Comparison of ENCODE assay signal across 24 cellular contexts in the genomic region with DNA sequence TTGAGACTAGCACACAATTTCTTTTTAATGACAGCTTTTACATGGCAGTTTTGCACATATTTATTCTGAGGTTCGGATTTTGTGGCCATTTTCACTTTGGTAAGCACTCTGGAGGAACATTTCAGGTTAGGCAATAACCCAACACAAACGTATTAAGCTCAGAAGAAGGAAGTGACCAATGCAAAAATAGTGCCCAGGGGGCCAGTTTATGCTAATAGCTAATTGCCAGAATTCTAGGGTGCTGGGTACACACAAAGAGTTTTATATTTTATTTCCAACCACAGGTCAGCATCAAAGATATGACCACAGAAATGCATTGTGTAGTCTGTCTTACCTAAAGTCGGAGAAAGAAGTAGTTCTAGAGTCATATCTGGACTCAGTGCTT. TPM values are rescaled to one million over a fixed set of nuclear protein-coding genes. Genes with fewer than 3 reads are reported as not detected.
A peak's percentile ranks its signal among the peaks of the same experiment; 100 is the strongest.
DNase-seq lines count a peak whose midpoint lies in the region; ATAC-seq and TF ChIP-seq lines count a peak whose summit lies in the region.
"Had no signal": no experiment of that assay in that cellular context is flagged by ENCODE, and none has a peak within 500 bp of the region (broad histone marks: within the 10 kb centered on the region; RNA-seq: fewer than 3 reads in every experiment).

No MANE protein-coding gene starts in this region.

- H3K9me3 Mint-ChIP-seq in type B pancreatic cell, result peaks cover 4% of the 10 kb centered on the region
- H3K9me3 Mint-ChIP-seq in CD4-positive, alpha-beta T cell, result no peaks in the 10 kb centered on the region
- H3K9me3 Mint-ChIP-seq: GM23338; IgD-negative memory B cell; stimulated activated naive CD8-positive, alpha-beta T cell treated with anti-CD3 and anti-CD28 coated beads, Interleukin-15, amount 100 ng/mL, for 72 hours had no signal

- CTCF ChIA-PET in CD4-positive, alpha-beta T cell (lab: Charles Lee), result no interaction called here

- no peak for TF ChIP-seq POLR2A in prostate gland (IDR thresholded peaks at IDR 0.05)

- H3K4me3 Mint-ChIP-seq in type B pancreatic cell, result no peak overlapping the region
- H3K4me3 Mint-ChIP-seq in CD4-positive, alpha-beta T cell, result no peak overlapping the region
- H3K4me3 Mint-ChIP-seq: activated CD8-positive, alpha-beta memory T cell treated with anti-CD3 and anti-CD28 coated beads, Interleukin-2, amount 10 ng/mL, durations not matched to agents 7 days and 5 days; effector memory CD8-positive, alpha-beta T cell; GM23338; IgD-negative memory B cell; neural crest cell; stimulated activated naive CD8-positive, alpha-beta T cell treated with anti-CD3 and anti-CD28 coated beads, Interleukin-15, amount 100 ng/mL, for 72 hours had no signal

- no peaks in the 10 kb centered on the region for H3K9me3 ChIP-seq in prostate gland
- no peaks in the 10 kb centered on the region for H3K9me3 ChIP-seq in CD4-positive, alpha-beta T cell (ENCODE audit: control insufficient read depth, low read length)
- H3K9me3 ChIP-seq: adrenal gland, heart left ventricle had no signal

- no peak for TF ChIP-seq CTCF in astrocyte of the spinal cord (IDR thresholded peaks at IDR 0.05; ENCODE audit: low read depth, low read length)
- TF ChIP-seq CTCF in prostate gland (IDR thresholded peaks at IDR 0.05), result no peak
- TF ChIP-seq CTCF in type B pancreatic cell (conservative IDR thresholded peaks at IDR 0.05), result no peak
- TF ChIP-seq CTCF in CD4-positive, alpha-beta T cell (IDR thresholded peaks at IDR 0.05), result no peak

- H3K27ac Mint-ChIP-seq in type B pancreatic cell, result no peak overlapping the region
- no peak overlapping the region for H3K27ac Mint-ChIP-seq in CD4-positive, alpha-beta T cell
- H3K27ac Mint-ChIP-seq: activated CD8-positive, alpha-beta memory T cell treated with anti-CD3 and anti-CD28 coated beads, Interleukin-2, amount 10 ng/mL, durations not matched to agents 7 days and 5 days; effector memory CD8-positive, alpha-beta T cell; GM23338; IgD-negative memory B cell; stimulated activated naive CD8-positive, alpha-beta T cell treated with anti-CD3 and anti-CD28 coated beads, Interleukin-15, amount 100 ng/mL, for 72 hours had no signal

- peaks cover 13% of the 10 kb centered on the region for H3K4me1 Mint-ChIP-seq in type B pancreatic cell (ENCODE audit: unreplicated experiment)
- no peaks in the 10 kb centered on the region for H3K4me1 Mint-ChIP-seq in CD4-positive, alpha-beta T cell (ENCODE audit: low read depth)
- H3K4me1 Mint-ChIP-seq: activated CD8-positive, alpha-beta memory T cell treated with anti-CD3 and anti-CD28 coated beads, Interleukin-2, amount 10 ng/mL, durations not matched to agents 7 days and 5 days; stimulated activated naive CD8-positive, alpha-beta T cell treated with anti-CD3 and anti-CD28 coated beads, Interleukin-15, amount 100 ng/mL, for 72 hours had no signal

- 36% methylated on average over 3 of the region's 3 CpGs for WGBS in prostate gland

- no peaks in the 10 kb centered on the region for H3K4me1 ChIP-seq in prostate gland (replicated peaks)
- H3K4me1 ChIP-seq: adrenal gland had no signal

- H3K4me3 ChIP-seq in astrocyte of the spinal cord (ENCODE audit: low read depth, low read length) (no peak overlapping the region), prostate gland (no peak overlapping the region)
- H3K4me3 ChIP-seq: adrenal gland, GM23338, heart left ventricle had no signal

- H3K36me3 Mint-ChIP-seq in type B pancreatic cell, result no peaks in the 10 kb centered on the region
- no peaks in the 10 kb centered on the region for H3K36me3 Mint-ChIP-seq in CD4-positive, alpha-beta T cell (ENCODE audit: low read depth)
- H3K36me3 Mint-ChIP-seq: activated CD8-positive, alpha-beta memory T cell treated with anti-CD3 and anti-CD28 coated beads, Interleukin-2, amount 10 ng/mL, durations not matched to agents 7 days and 5 days; IgD-negative memory B cell had no signal

- no peak for ATAC-seq in HG02885 (IDR thresholded peaks at IDR 0.05; ENCODE audit: poor library complexity, unreplicated experiment)
- no peak for ATAC-seq in CD4-positive, alpha-beta T cell (ENCODE audit: poor library complexity)
- ATAC-seq: activated CD8-positive, alpha-beta memory T cell treated with anti-CD3 and anti-CD28 coated beads, Interleukin-2, amount 10 ng/mL, durations not matched to agents 7 days and 5 days; effector memory CD8-positive, alpha-beta T cell; GM23338; heart left ventricle; right cardiac atrium; Right ventricle myocardium inferior; stimulated activated naive CD8-positive, alpha-beta T cell treated with anti-CD3 and anti-CD28 coated beads, Interleukin-15, amount 100 ng/mL, for 72 hours had no signal

- intact Hi-C loops in prostate gland (cut with DNase I), result no loop called here
- intact Hi-C loops in CD4-positive, alpha-beta T cell (cut with DNase I, micrococcal nuclease), result no loop called here

- no peaks in the 10 kb centered on the region for H3K36me3 ChIP-seq in prostate gland
- H3K36me3 ChIP-seq: adrenal gland, heart left ventricle had no signal

- in situ Hi-C loops in astrocyte of the spinal cord (cut with HindIII; ENCODE audit: low sequenced_read_pairs), result no loop called here

- no peaks in the 10 kb centered on the region for H3K27me3 Mint-ChIP-seq in type B pancreatic cell
- H3K27me3 Mint-ChIP-seq in CD4-positive, alpha-beta T cell, result no peaks in the 10 kb centered on the region
- H3K27me3 Mint-ChIP-seq: IgD-negative memory B cell; stimulated activated naive CD8-positive, alpha-beta T cell treated with anti-CD3 and anti-CD28 coated beads, Interleukin-15, amount 100 ng/mL, for 72 hours had no signal

- H3K27ac ChIP-seq in prostate gland, result no peak overlapping the region
- H3K27ac ChIP-seq in CD4-positive, alpha-beta T cell (ENCODE audit: low read depth, low read length), result no peak overlapping the region
- H3K27ac ChIP-seq: heart left ventricle had no signal

- peak; percentile 13 for DNase-seq in CD1c-positive myeloid dendritic cell (ENCODE audit: extremely low spot score)
- peak; percentile 58 for DNase-seq in NCI-H69 (lab: John Stamatoyannopoulos, UW)
- DNase-seq in astrocyte of the spinal cord (ENCODE audit: low read depth, low spot score), result peak; percentile 81
- peak; percentile 18 for DNase-seq in prostate gland (ENCODE audit: low spot score)
- no peak for DNase-seq in type B pancreatic cell (ENCODE audit: extremely low spot score, unreplicated experiment)
- no peak for DNase-seq in stimulated activated CD4-positive, alpha-beta T cell treated with anti-CD3 and anti-CD28 coated beads, Interleukin-4, amount 100 ng/mL, for 1 hour
- no peak for DNase-seq in CD4-positive, alpha-beta T cell
- DNase-seq: activated CD4-positive, alpha-beta T cell treated with anti-CD3 and anti-CD28 coated beads for 1 hour; activated CD8-positive, alpha-beta memory T cell treated with anti-CD3 and anti-CD28 coated beads, Interleukin-2, amount 10 ng/mL, durations not matched to agents 7 days and 5 days; activated effector memory CD4-positive, alpha-beta T cell treated with anti-CD3 and anti-CD28 coated beads, Interleukin-2, amount 50 U/mL, for 16 hours; effector memory CD8-positive, alpha-beta T cell; heart left ventricle; mesenchymal stem cell; NCI-H1105; NCI-H2171; stimulated activated naive CD8-positive, alpha-beta T cell treated with anti-CD3 and anti-CD28 coated beads, Interleukin-15, amount 100 ng/mL, for 72 hours; T-helper 2 cell had no signal

- H3K27me3 ChIP-seq in prostate gland (replicated peaks; ENCODE audit: insufficient read depth), result no peaks in the 10 kb centered on the region
- no peaks in the 10 kb centered on the region for H3K27me3 ChIP-seq in CD4-positive, alpha-beta T cell (ENCODE audit: control insufficient read depth, insufficient read depth, low read length)
- H3K27me3 ChIP-seq: adrenal gland, heart left ventricle had no signal

- POLR2A ChIA-PET in CD4-positive, alpha-beta T cell (lab: Charles Lee), result no interaction called here

RNA-seq across cellular contexts. Expression of gene AGR2, which starts 8.4 kb away (rescaled TPM):
- total RNA-seq in prostate gland, result 100 to 1,000 TPM in 1 of 2 donors, 10 to 100 TPM in 1; 74.6 to 290 TPM
- 116 and 179 TPM in 2 replicates for total RNA-seq in type B pancreatic cell (ENCODE audit: low replicate concordance)
- not detected for total RNA-seq in CD4-positive, alpha-beta T cell
- total RNA-seq: activated CD8-positive, alpha-beta memory T cell treated with anti-CD3 and anti-CD28 coated beads, Interleukin-2, amount 10 ng/mL, durations not matched to agents 7 days and 5 days; GM23338; heart left ventricle; neural crest cell; right cardiac atrium; Right ventricle myocardium inferior had no signal

RNA-seq across cellular contexts. Expression of gene TSPAN13, which starts 59.7 kb away (rescaled TPM):
- 10 to 100 TPM; 21.8 to 43.7 TPM for total RNA-seq in prostate gland
- 65.1 and 99.5 TPM in 2 replicates for total RNA-seq in type B pancreatic cell (ENCODE audit: low replicate concordance)
- total RNA-seq in CD4-positive, alpha-beta T cell, result under 1 TPM; 0.16 to 0.25 TPM

Comparison
In these comparisons a context has a peak if more than half of its experiments do, and no peak if none do; other contexts are left out.
1. DNase-seq: peak in CD1c-positive myeloid dendritic cell (single experiment), NCI-H69 (single experiment), astrocyte of the spinal cord (single experiment) and prostate gland (single experiment); none in type B pancreatic cell (single experiment), stimulated activated CD4-positive, alpha-beta T cell treated with anti-CD3 and anti-CD28 coated beads, Interleukin-4, amount 100 ng/mL, for 1 hour (single experiment) and CD4-positive, alpha-beta T cell (0 of 10).
2. RNA of gene AGR2, which starts 8.4 kb away (total RNA-seq): 74.6 to 290 TPM in prostate gland and 116 to 179 TPM in type B pancreatic cell; not detected in CD4-positive, alpha-beta T cell; every median in the first group is over 10 times any median in the second.
3. RNA of gene TSPAN13, which starts 59.7 kb away (total RNA-seq): 65.1 to 99.5 TPM in type B pancreatic cell and 21.8 to 43.7 TPM in prostate gland; 0.16 to 0.25 TPM in CD4-positive, alpha-beta T cell; every median in the first group is over 10 times any median in the second.